2 cellular contexts compared by ENCODE assay signal in the genomic region with DNA sequence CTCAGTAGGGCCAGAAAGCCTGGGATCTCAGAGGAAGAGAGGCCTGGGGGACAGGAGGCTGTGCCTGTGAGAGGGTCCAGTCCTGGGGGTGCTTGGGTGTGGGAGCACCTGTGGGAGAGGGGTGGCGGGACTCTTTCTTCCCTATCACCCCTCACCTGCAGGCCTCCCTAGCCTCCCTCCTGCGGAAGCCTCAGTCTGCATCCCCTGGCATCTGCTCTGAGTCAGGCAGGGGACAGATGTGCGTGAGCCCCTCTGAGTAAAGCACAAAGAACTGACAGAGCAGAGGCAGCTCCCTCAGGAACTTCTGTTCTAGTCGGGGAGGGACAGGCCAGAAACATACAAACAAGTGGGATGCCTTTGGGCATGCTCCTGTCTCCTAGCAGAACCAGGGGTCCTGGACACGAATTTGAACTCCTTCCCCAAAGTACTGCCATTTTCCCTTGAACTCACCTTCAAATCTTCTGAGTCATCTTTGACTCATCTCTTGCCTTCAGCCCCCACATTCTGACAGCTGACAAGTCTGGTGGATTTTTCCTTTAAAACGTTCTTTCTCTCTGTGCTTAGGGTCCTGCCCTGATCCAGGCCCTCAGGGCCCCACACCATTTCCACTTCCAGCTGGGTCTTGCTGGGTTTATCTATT.
TF ChIP-seq lines count a peak whose summit lies in the region.

No MANE protein-coding gene starts in this region.

TF ChIP-seq in HEK293, 187 proteins besides CTCF, POLR2A, EP300 and RAD21 (continued from another document):
- no peak for TF ChIP-seq ZEB2 (tag by site-specific recombination; IDR thresholded peaks at IDR 0.05)
- TF ChIP-seq ZNF202 (tag by site-specific recombination; IDR thresholded peaks at IDR 0.05; ENCODE audit: borderline replicate concordance), result no peak
- 0 out of 2 replicates have a peak, but pooled peaks have one; percentile 20 for TF ChIP-seq ZFHX2 (tag by site-specific recombination; conservative IDR thresholded peaks at IDR 0.05)
- TF ChIP-seq ZNF473 (tag by site-specific recombination; IDR thresholded peaks at IDR 0.05), result no peak
- TF ChIP-seq ZNF157 (tag by site-specific recombination; IDR thresholded peaks at IDR 0.05), result no peak
- TF ChIP-seq, protein P1, sequence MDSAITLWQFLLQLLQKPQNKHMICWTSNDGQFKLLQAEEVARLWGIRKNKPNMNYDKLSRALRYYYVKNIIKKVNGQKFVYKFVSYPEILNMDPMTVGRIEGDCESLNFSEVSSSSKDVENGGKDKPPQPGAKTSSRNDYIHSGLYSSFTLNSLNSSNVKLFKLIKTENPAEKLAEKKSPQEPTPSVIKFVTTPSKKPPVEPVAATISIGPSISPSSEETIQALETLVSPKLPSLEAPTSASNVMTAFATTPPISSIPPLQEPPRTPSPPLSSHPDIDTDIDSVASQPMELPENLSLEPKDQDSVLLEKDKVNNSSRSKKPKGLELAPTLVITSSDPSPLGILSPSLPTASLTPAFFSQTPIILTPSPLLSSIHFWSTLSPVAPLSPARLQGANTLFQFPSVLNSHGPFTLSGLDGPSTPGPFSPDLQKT (IDR thresholded peaks at IDR 0.05; ENCODE audit: borderline replicate concordance, low read depth, low read length), result no peak
- no peak for TF ChIP-seq ZBTB48 (tag by site-specific recombination; IDR thresholded peaks at IDR 0.05)
- TF ChIP-seq ZNF155 (tag by site-specific recombination; IDR thresholded peaks at IDR 0.05), result no peak

TF ChIP-seq in K562, 482 proteins besides CTCF, POLR2A, EP300 and RAD21 (continued from another document and continues in another):
- TF ChIP-seq, protein P2, sequence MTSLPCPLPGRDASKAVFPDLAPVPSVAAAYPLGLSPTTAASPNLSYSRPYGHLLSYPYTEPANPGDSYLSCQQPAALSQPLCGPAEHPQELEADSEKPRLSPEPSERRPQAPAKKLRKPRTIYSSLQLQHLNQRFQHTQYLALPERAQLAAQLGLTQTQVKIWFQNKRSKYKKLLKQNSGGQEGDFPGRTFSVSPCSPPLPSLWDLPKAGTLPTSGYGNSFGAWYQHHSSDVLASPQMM (CRISPR knock-in tag; IDR thresholded peaks at IDR 0.05), result no peak
- peak; percentile 36; the same call in 1 of the 2 replicates for TF ChIP-seq SMARCC2 (IDR thresholded peaks at IDR 0.05; ENCODE audit: low read depth)
- TF ChIP-seq EGR1 (conservative IDR thresholded peaks at IDR 0.05), result peak; percentile 80
- TF ChIP-seq MAFG (tag; conservative IDR thresholded peaks at IDR 0.05), result 0 out of 2 replicates have a peak, but pooled peaks have one; percentile 40
- peak; percentile 56; the same call in 1 of the 2 replicates for TF ChIP-seq C11orf30 (IDR thresholded peaks at IDR 0.05; ENCODE audit: low read depth)
- no peak for TF ChIP-seq RUNX1 (IDR thresholded peaks at IDR 0.05; ENCODE audit: low read depth)
- 0 out of 4 replicates have a peak, but pooled peaks of 1 of the 2 experiments have one; percentile 18 for TF ChIP-seq TBL1XR1 (IDR thresholded peaks at IDR 0.05; ENCODE audit: low read length in 2 of 2)
- TF ChIP-seq YY1 (IDR thresholded peaks at IDR 0.05; ENCODE audit: borderline replicate concordance in 1 of 3, control insufficient read depth in 1 of 3, extremely low read depth in 1 of 3, insufficient read depth in 3 of 3, insufficient read length in 1 of 3, insufficient replicate concordance in 2 of 3, low read depth in 1 of 3, low read length in 2 of 3), result peak in 1 of 3 experiments; percentile 58
- no peak for TF ChIP-seq L3MBTL2 (IDR thresholded peaks at IDR 0.05)
- TF ChIP-seq, protein P3, sequence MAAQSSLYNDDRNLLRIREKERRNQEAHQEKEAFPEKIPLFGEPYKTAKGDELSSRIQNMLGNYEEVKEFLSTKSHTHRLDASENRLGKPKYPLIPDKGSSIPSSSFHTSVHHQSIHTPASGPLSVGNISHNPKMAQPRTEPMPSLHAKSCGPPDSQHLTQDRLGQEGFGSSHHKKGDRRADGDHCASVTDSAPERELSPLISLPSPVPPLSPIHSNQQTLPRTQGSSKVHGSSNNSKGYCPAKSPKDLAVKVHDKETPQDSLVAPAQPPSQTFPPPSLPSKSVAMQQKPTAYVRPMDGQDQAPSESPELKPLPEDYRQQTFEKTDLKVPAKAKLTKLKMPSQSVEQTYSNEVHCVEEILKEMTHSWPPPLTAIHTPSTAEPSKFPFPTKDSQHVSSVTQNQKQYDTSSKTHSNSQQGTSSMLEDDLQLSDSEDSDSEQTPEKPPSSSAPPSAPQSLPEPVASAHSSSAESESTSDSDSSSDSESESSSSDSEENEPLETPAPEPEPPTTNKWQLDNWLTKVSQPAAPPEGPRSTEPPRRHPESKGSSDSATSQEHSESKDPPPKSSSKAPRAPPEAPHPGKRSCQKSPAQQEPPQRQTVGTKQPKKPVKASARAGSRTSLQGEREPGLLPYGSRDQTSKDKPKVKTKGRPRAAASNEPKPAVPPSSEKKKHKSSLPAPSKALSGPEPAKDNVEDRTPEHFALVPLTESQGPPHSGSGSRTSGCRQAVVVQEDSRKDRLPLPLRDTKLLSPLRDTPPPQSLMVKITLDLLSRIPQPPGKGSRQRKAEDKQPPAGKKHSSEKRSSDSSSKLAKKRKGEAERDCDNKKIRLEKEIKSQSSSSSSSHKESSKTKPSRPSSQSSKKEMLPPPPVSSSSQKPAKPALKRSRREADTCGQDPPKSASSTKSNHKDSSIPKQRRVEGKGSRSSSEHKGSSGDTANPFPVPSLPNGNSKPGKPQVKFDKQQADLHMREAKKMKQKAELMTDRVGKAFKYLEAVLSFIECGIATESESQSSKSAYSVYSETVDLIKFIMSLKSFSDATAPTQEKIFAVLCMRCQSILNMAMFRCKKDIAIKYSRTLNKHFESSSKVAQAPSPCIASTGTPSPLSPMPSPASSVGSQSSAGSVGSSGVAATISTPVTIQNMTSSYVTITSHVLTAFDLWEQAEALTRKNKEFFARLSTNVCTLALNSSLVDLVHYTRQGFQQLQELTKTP (IDR thresholded peaks at IDR 0.05; ENCODE audit: low read depth in 1 of 2, partially characterized antibody in 2 of 2), result no peak
- TF ChIP-seq DPF2 (IDR thresholded peaks at IDR 0.05), result peak; percentile 88
- TF ChIP-seq FOSL1 (tag; conservative IDR thresholded peaks at IDR 0.05), result peak; percentile 94
- TF ChIP-seq, protein P4, sequence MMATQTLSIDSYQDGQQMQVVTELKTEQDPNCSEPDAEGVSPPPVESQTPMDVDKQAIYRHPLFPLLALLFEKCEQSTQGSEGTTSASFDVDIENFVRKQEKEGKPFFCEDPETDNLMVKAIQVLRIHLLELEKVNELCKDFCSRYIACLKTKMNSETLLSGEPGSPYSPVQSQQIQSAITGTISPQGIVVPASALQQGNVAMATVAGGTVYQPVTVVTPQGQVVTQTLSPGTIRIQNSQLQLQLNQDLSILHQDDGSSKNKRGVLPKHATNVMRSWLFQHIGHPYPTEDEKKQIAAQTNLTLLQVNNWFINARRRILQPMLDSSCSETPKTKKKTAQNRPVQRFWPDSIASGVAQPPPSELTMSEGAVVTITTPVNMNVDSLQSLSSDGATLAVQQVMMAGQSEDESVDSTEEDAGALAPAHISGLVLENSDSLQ (IDR thresholded peaks at IDR 0.05), result peak; percentile 76
- TF ChIP-seq, protein P5, sequence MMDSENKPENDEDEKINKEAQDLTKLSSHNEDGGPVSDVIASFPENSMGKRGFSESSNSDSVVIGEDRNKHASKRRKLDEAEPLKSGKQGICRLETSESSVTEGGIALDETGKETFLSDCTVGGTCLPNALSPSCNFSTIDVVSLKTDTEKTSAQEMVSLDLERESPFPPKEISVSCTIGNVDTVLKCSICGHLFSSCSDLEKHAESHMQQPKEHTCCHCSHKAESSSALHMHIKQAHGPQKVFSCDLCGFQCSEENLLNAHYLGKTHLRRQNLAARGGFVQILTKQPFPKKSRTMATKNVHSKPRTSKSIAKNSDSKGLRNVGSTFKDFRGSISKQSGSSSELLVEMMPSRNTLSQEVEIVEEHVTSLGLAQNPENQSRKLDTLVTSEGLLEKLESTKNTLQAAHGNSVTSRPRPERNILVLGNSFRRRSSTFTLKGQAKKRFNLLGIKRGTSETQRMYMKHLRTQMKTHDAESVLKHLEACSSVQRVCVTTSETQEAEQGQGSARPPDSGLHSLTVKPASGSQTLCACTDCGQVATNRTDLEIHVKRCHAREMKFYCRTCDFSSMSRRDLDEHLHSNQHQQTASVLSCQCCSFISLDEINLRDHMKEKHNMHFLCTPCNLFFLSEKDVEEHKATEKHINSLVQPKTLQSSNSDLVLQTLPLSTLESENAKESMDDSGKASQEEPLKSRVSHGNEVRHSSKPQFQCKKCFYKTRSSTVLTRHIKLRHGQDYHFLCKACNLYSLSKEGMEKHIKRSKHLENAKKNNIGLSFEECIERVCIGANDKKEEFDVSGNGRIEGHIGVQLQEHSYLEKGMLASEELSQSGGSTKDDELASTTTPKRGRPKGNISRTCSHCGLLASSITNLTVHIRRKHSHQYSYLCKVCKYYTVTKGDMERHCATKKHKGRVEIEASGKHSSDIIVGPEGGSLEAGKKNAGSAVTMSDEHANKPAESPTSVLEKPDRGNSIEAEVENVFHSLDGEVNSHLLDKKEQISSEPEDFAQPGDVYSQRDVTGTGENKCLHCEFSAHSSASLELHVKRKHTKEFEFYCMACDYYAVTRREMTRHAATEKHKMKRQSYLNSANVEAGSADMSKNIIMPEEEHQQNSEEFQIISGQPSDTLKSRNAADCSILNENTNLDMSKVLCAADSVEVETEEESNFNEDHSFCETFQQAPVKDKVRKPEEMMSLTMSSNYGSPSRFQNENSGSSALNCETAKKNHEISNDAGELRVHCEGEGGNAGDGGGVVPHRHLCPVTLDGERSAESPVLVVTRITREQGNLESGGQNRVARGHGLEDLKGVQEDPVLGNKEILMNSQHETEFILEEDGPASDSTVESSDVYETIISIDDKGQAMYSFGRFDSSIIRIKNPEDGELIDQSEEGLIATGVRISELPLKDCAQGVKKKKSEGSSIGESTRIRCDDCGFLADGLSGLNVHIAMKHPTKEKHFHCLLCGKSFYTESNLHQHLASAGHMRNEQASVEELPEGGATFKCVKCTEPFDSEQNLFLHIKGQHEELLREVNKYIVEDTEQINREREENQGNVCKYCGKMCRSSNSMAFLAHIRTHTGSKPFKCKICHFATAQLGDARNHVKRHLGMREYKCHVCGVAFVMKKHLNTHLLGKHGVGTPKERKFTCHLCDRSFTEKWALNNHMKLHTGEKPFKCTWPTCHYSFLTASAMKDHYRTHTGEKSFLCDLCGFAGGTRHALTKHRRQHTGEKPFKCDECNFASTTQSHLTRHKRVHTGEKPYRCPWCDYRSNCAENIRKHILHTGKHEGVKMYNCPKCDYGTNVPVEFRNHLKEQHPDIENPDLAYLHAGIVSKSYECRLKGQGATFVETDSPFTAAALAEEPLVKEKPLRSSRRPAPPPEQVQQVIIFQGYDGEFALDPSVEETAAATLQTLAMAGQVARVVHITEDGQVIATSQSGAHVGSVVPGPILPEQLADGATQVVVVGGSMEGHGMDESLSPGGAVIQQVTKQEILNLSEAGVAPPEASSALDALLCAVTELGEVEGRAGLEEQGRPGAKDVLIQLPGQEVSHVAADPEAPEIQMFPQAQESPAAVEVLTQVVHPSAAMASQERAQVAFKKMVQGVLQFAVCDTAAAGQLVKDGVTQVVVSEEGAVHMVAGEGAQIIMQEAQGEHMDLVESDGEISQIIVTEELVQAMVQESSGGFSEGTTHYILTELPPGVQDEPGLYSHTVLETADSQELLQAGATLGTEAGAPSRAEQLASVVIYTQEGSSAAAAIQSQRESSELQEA (IDR thresholded peaks at IDR 0.05; ENCODE audit: low read depth), result no peak
- no peak for TF ChIP-seq EWSR1 (IDR thresholded peaks at IDR 0.05; ENCODE audit: borderline replicate concordance, low read depth, partially characterized antibody)
- TF ChIP-seq, protein P6, sequence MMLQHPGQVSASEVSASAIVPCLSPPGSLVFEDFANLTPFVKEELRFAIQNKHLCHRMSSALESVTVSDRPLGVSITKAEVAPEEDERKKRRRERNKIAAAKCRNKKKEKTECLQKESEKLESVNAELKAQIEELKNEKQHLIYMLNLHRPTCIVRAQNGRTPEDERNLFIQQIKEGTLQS (IDR thresholded peaks at IDR 0.05), result peak; percentile 92
- TF ChIP-seq, protein P6 (CRISPR knock-in tag; conservative IDR thresholded peaks at IDR 0.05), result no peak
- peak; percentile 29; the same call in 1 of the 2 replicates for TF ChIP-seq MAFF (IDR thresholded peaks at IDR 0.05; ENCODE audit: low read length)
- TF ChIP-seq, protein P7, sequence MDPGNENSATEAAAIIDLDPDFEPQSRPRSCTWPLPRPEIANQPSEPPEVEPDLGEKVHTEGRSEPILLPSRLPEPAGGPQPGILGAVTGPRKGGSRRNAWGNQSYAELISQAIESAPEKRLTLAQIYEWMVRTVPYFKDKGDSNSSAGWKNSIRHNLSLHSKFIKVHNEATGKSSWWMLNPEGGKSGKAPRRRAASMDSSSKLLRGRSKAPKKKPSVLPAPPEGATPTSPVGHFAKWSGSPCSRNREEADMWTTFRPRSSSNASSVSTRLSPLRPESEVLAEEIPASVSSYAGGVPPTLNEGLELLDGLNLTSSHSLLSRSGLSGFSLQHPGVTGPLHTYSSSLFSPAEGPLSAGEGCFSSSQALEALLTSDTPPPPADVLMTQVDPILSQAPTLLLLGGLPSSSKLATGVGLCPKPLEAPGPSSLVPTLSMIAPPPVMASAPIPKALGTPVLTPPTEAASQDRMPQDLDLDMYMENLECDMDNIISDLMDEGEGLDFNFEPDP (CRISPR knock-in tag; IDR thresholded peaks at IDR 0.05), result no peak
- TF ChIP-seq PML (IDR thresholded peaks at IDR 0.05; ENCODE audit: low read length), result no peak
- no peak for TF ChIP-seq POU5F1 (IDR thresholded peaks at IDR 0.05; ENCODE audit: borderline replicate concordance, low read depth, low read length, partially characterized antibody)
- TF ChIP-seq MXI1 (IDR thresholded peaks at IDR 0.05; ENCODE audit: low read depth, low read length), result no peak
- TF ChIP-seq JUNB (CRISPR knock-in tag; conservative IDR thresholded peaks at IDR 0.05), result no peak
- peak; percentile 50 for TF ChIP-seq FOS (IDR thresholded peaks at IDR 0.05; ENCODE audit: extremely low read depth, insufficient read length)
- no peak for TF ChIP-seq BCL6 (CRISPR knock-in tag; IDR thresholded peaks at IDR 0.05)
- TF ChIP-seq, protein P8, sequence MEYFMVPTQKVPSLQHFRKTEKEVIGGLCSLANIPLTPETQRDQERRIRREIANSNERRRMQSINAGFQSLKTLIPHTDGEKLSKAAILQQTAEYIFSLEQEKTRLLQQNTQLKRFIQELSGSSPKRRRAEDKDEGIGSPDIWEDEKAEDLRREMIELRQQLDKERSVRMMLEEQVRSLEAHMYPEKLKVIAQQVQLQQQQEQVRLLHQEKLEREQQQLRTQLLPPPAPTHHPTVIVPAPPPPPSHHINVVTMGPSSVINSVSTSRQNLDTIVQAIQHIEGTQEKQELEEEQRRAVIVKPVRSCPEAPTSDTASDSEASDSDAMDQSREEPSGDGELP (CRISPR knock-in tag; IDR thresholded peaks at IDR 0.05; ENCODE audit: borderline replicate concordance), result peak; percentile 50; the same call in 1 of the 2 replicates
